ENCODE assay signal across 18 cellular contexts in genomic region chr9:18905033-18905882, GRCh38.
DNase-seq lines count a peak whose midpoint lies in the region; ATAC-seq and TF ChIP-seq lines count a peak whose summit lies in the region.
"Had no signal": no experiment of that assay in that cellular context is flagged by ENCODE, and none has a peak within 500 bp of the region (broad histone marks: within the 10 kb centered on the region; RNA-seq: fewer than 3 reads in every experiment).

No MANE protein-coding gene starts in this region.

- ATAC-seq in GM19455 (IDR thresholded peaks at IDR 0.05; ENCODE audit: unreplicated experiment) = no peak
- ATAC-seq in HG03520 (IDR thresholded peaks at IDR 0.05; ENCODE audit: unreplicated experiment) = no peak
- no peak for ATAC-seq in T-helper 17 cell
- ATAC-seq: naive thymus-derived CD8-positive, alpha-beta T cell had no signal

- H3K4me1 ChIP-seq in SJCRH30 = peaks cover 5% of the 10 kb centered on the region
- H3K4me1 ChIP-seq: BE2C had no signal

- peaks cover 23% of the 10 kb centered on the region for H3K27me3 Mint-ChIP-seq in T-helper 17 cell

- no peaks in the 10 kb centered on the region for H3K36me3 Mint-ChIP-seq in T-helper 17 cell (ENCODE audit: low read depth)
- H3K36me3 Mint-ChIP-seq: brain had no signal

- TF ChIP-seq CTCF in retinal pigment epithelial cell (conservative IDR thresholded peaks at IDR 0.05; ENCODE audit: low read depth, low read length) = no peak

- no peak overlapping the region for H3K27ac ChIP-seq in SJCRH30

- H3K4me3 ChIP-seq in SJCRH30 = no peak overlapping the region
- no peak overlapping the region for H3K4me3 ChIP-seq in retinal pigment epithelial cell (ENCODE audit: low read length)

- H3K9me3 ChIP-seq in SJCRH30 (replicated peaks) (no peaks in the 10 kb centered on the region), T-helper 17 cell (ENCODE audit: control insufficient read depth, low read length, poor library complexity, severe bottlenecking) (no peaks in the 10 kb centered on the region)
- H3K9me3 ChIP-seq: BE2C had no signal

- no peaks in the 10 kb centered on the region for H3K27me3 ChIP-seq in SJCRH30

- no peak overlapping the region for H3K27ac Mint-ChIP-seq in T-helper 17 cell
- H3K27ac Mint-ChIP-seq: brain; naive thymus-derived CD8-positive, alpha-beta T cell had no signal

- no peaks in the 10 kb centered on the region for H3K4me1 Mint-ChIP-seq in T-helper 17 cell
- H3K4me1 Mint-ChIP-seq: brain; naive thymus-derived CD8-positive, alpha-beta T cell had no signal

- H3K36me3 ChIP-seq in SJCRH30 = no peaks in the 10 kb centered on the region
- H3K36me3 ChIP-seq: BE2C had no signal

- H3K4me3 Mint-ChIP-seq in T-helper 17 cell = no peak overlapping the region
- H3K4me3 Mint-ChIP-seq: brain; naive thymus-derived CD8-positive, alpha-beta T cell had no signal

- DNase-seq in HCEC 1CT (peak; percentile 57), SJCRH30 (peak; percentile 21 to 42), fibroblast of the conjunctiva (ENCODE audit: low read depth) (peak; percentile 23), retinal pigment epithelial cell (ENCODE audit: low read depth) (peak; percentile 51), T-helper 17 cell (no peak), amygdala (lab: John Stamatoyannopoulos, UW) (no peak)
- DNase-seq: activated CD4-positive, alpha-beta T cell treated with anti-CD3 and anti-CD28 coated beads for 1 hour; activated CD8-positive, alpha-beta memory T cell treated with anti-CD3 and anti-CD28 coated beads, Interleukin-2, amount 50 U/mL, for 4 hours; activated naive CD4-positive, alpha-beta T cell; BE2C; effector CD4-positive, alpha-beta T cell; naive thymus-derived CD8-positive, alpha-beta T cell; NCI-H82; retina; stimulated activated CD4-positive, alpha-beta T cell treated with anti-CD3 and anti-CD28 coated beads, Interleukin-2, amount 100 ng/mL, for 24 hours had no signal

Comparison
In these comparisons a context has a peak if more than half of its experiments do, and no peak if none do; other contexts are left out.
1. DNase-seq: peak in HCEC 1CT (single experiment), SJCRH30 (2 of 2), fibroblast of the conjunctiva (single experiment) and retinal pigment epithelial cell (single experiment); none in T-helper 17 cell (0 of 3) and amygdala (0 of 56).